3 cellular contexts compared by ENCODE assay signal in the genomic region with DNA sequence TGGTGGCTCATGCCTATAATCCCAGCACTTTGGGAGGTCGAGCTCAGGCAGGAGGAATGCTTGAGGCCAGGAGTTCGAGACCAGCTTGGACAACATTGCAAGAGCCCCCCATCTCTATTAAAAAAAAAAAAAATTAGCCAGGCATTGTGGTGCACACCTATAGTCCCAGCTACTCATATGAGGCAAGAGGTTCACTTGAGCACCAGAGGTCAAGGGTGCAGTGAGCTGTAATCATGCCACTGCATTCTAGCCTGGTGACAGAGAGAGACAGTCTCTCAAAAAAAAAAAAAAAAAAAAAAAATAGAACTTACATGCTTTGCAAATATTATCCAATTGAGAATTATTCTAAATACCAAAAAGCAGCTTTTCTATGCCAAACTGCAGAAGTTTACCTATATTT.
TF ChIP-seq lines count a peak whose summit lies in the region.

No MANE protein-coding gene starts in this region.

TF ChIP-seq in liver, 16 proteins besides CTCF, POLR2A, EP300 and RAD21:
- TF ChIP-seq HNF4A (conservative IDR thresholded peaks at IDR 0.05) (peak; percentile 29), HNF4G (IDR thresholded peaks at IDR 0.05) (no peak)

TF ChIP-seq in HepG2, 621 proteins besides CTCF, POLR2A, EP300 and RAD21:
- TF ChIP-seq POLR2AphosphoS5 (IDR thresholded peaks at IDR 0.05; ENCODE audit: low read depth, low read length) (no peak), ZNF678 (CRISPR knock-in tag; IDR thresholded peaks at IDR 0.05) (no peak), ZNF496 (CRISPR knock-in tag; IDR thresholded peaks at IDR 0.05; ENCODE audit: insufficient replicate concordance) (no peak), ZNF205 (CRISPR knock-in tag; IDR thresholded peaks at IDR 0.05) (no peak), ZFP36L1 (CRISPR knock-in tag; IDR thresholded peaks at IDR 0.05) (no peak), KDM5B (CRISPR knock-in tag; IDR thresholded peaks at IDR 0.05; ENCODE audit: borderline replicate concordance) (no peak), ZNF33A (CRISPR knock-in tag; IDR thresholded peaks at IDR 0.05; ENCODE audit: borderline replicate concordance) (no peak), ZNF614 (CRISPR knock-in tag; IDR thresholded peaks at IDR 0.05; ENCODE audit: borderline replicate concordance) (no peak)
- TF ChIP-seq, protein P1, sequence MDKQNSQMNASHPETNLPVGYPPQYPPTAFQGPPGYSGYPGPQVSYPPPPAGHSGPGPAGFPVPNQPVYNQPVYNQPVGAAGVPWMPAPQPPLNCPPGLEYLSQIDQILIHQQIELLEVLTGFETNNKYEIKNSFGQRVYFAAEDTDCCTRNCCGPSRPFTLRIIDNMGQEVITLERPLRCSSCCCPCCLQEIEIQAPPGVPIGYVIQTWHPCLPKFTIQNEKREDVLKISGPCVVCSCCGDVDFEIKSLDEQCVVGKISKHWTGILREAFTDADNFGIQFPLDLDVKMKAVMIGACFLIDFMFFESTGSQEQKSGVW (CRISPR knock-in tag; IDR thresholded peaks at IDR 0.05; ENCODE audit: borderline replicate concordance): no peak
- TF ChIP-seq, protein P2, sequence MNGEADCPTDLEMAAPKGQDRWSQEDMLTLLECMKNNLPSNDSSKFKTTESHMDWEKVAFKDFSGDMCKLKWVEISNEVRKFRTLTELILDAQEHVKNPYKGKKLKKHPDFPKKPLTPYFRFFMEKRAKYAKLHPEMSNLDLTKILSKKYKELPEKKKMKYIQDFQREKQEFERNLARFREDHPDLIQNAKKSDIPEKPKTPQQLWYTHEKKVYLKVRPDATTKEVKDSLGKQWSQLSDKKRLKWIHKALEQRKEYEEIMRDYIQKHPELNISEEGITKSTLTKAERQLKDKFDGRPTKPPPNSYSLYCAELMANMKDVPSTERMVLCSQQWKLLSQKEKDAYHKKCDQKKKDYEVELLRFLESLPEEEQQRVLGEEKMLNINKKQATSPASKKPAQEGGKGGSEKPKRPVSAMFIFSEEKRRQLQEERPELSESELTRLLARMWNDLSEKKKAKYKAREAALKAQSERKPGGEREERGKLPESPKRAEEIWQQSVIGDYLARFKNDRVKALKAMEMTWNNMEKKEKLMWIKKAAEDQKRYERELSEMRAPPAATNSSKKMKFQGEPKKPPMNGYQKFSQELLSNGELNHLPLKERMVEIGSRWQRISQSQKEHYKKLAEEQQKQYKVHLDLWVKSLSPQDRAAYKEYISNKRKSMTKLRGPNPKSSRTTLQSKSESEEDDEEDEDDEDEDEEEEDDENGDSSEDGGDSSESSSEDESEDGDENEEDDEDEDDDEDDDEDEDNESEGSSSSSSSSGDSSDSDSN (CRISPR knock-in tag; IDR thresholded peaks at IDR 0.05): no peak

TF ChIP-seq in HEK293, 187 proteins besides CTCF, POLR2A, EP300 and RAD21:
- TF ChIP-seq RBAK (tag by site-specific recombination; IDR thresholded peaks at IDR 0.05): no peak
- TF ChIP-seq, protein P3, sequence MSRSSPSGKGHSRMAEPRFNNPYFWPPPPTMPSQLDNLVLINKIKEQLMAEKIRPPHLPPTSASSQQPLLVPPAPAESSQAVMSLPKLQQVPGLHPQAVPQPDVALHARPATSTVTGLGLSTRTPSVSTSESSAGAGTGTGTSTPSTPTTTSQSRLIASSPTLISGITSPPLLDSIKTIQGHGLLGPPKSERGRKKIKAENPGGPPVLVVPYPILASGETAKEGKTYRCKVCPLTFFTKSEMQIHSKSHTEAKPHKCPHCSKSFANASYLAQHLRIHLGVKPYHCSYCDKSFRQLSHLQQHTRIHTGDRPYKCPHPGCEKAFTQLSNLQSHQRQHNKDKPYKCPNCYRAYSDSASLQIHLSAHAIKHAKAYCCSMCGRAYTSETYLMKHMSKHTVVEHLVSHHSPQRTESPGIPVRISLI (tag by site-specific recombination; IDR thresholded peaks at IDR 0.05): 0 out of 2 replicates have a peak, but pooled peaks have one; percentile 30
